Comparison of ENCODE assay signal across 9 cellular contexts in genomic region chr1:87684786-87685185, GRCh38.
DNase-seq lines count a peak whose midpoint lies in the region; ATAC-seq, FAIRE-seq and TF ChIP-seq lines count a peak whose summit lies in the region.
"Had no signal": no experiment of that assay in that cellular context is flagged by ENCODE, and none has a peak within 500 bp of the region (broad histone marks: within the 10 kb centered on the region; RNA-seq: fewer than 3 reads in every experiment).

No MANE protein-coding gene starts in this region.

- H3K9me2 ChIP-seq in hepatocyte (replicated peaks; ENCODE audit: insufficient read depth) = no peaks in the 10 kb centered on the region

- TF ChIP-seq CTCF in HFFc6 (IDR thresholded peaks at IDR 0.05) (no peak), hepatocyte (IDR thresholded peaks at IDR 0.05; ENCODE audit: poor library complexity) (no peak)

- peak overlapping the region; percentile 80 for H3K4me2 ChIP-seq in hepatocyte

- no peak overlapping the region for H3K27ac Mint-ChIP-seq in HFFc6
- H3K27ac Mint-ChIP-seq: activated B cell treated with CpG ODN at 0.5 μM for 24 hours had no signal

- ATAC-seq in HG02852 (IDR thresholded peaks at IDR 0.05; ENCODE audit: unreplicated experiment) = no peak

- no peaks in the 10 kb centered on the region for H3K27me3 ChIP-seq in hepatocyte
- H3K27me3 ChIP-seq in skeletal muscle tissue (ENCODE audit: control insufficient read depth in 3 of 3, insufficient read depth in 3 of 3, low read length in 3 of 3) = no peaks in the 10 kb centered on the region

- no peak for DNase-seq in HFFc6
- peak; percentile 36 for DNase-seq in hepatocyte (ENCODE audit: low spot score)
- DNase-seq in T-helper 9 cell = no peak
- DNase-seq in NCI-H82 treated with DMSO at 0.1 percent for 48 hours (lab: John Stamatoyannopoulos, UW; ENCODE audit: unreplicated experiment) = no peak
- no peak for DNase-seq in cerebellum (ENCODE audit: low spot score)
- DNase-seq: activated B cell treated with CpG ODN at 0.5 μM for 24 hours had no signal

- peaks cover 51% of the 10 kb centered on the region for H3K4me1 ChIP-seq in hepatocyte (ENCODE audit: insufficient read depth)
- H3K4me1 ChIP-seq in skeletal muscle tissue (ENCODE audit: control insufficient read depth in 3 of 3, insufficient read depth in 3 of 3, low read length in 3 of 3) = peaks cover 0 to 13% (median 2%) of the 10 kb centered on the region in 3 donors

- H3K79me2 ChIP-seq in hepatocyte = no peaks in the 10 kb centered on the region

- H3K27ac ChIP-seq in hepatocyte = peak overlapping the region; percentile 88
- peak overlapping the region; percentile 22 for H3K27ac ChIP-seq in skeletal muscle tissue (ENCODE audit: low read depth, low read length)

- H3K9me3 ChIP-seq in hepatocyte (ENCODE audit: low read depth) (no peaks in the 10 kb centered on the region), skeletal muscle tissue (ENCODE audit: control insufficient read depth in 3 of 3, low read length in 3 of 3) (no peaks in the 10 kb centered on the region)

- H3K4me3 ChIP-seq in hepatocyte = peak overlapping the region; percentile 40
- H3K4me3 ChIP-seq in skeletal muscle tissue (ENCODE audit: low read length in 3 of 3) = peak overlapping the region; percentile 78 to 84 (median 83)

- H3K27me3 Mint-ChIP-seq in HFFc6 (ENCODE audit: insufficient read depth) = peaks cover 2% of the 10 kb centered on the region; the same call in 1 of the 2 replicates
- H3K27me3 Mint-ChIP-seq: activated B cell treated with CpG ODN at 0.5 μM for 24 hours had no signal

- peak overlapping the region; percentile 77 for H2AFZ ChIP-seq in hepatocyte

- peak; percentile 13 for FAIRE-seq in TTC549 (lab: Jason Lieb, UNC)

- no peaks in the 10 kb centered on the region for H3K36me3 Mint-ChIP-seq in HFFc6 (ENCODE audit: low read depth)

- H3K9me3 Mint-ChIP-seq in HFFc6 = no peaks in the 10 kb centered on the region
- H3K9me3 Mint-ChIP-seq: activated B cell treated with CpG ODN at 0.5 μM for 24 hours had no signal

- H3K4me1 Mint-ChIP-seq in HFFc6 (ENCODE audit: low read depth) = peaks cover 13% of the 10 kb centered on the region; the same call in 1 of the 2 replicates

- H4K20me1 ChIP-seq in hepatocyte (ENCODE audit: insufficient read depth, poor library complexity, severe bottlenecking) = no peaks in the 10 kb centered on the region

- H3K9ac ChIP-seq in skeletal muscle tissue (ENCODE audit: low read depth in 1 of 3, low read length in 3 of 3) = peak overlapping the region; percentile 69 to 78 (median 69)

- H3K4me3 Mint-ChIP-seq in HFFc6 = peak overlapping the region; percentile 85; the same call in 1 of the 2 replicates

- H3K36me3 ChIP-seq in hepatocyte (replicated peaks; ENCODE audit: insufficient read depth, low read depth) (no peaks in the 10 kb centered on the region), skeletal muscle tissue (ENCODE audit: control insufficient read depth in 3 of 3, insufficient read depth in 3 of 3, low read length in 3 of 3) (no peaks in the 10 kb centered on the region)

- 39% methylated on average over 6 of the region's 6 CpGs for WGBS in hepatocyte (ENCODE audit: low lambda C conversion rate, missing lambda C conversion rate)
